Comparison of ENCODE assay signal across 2 cellular contexts in the genomic region with DNA sequence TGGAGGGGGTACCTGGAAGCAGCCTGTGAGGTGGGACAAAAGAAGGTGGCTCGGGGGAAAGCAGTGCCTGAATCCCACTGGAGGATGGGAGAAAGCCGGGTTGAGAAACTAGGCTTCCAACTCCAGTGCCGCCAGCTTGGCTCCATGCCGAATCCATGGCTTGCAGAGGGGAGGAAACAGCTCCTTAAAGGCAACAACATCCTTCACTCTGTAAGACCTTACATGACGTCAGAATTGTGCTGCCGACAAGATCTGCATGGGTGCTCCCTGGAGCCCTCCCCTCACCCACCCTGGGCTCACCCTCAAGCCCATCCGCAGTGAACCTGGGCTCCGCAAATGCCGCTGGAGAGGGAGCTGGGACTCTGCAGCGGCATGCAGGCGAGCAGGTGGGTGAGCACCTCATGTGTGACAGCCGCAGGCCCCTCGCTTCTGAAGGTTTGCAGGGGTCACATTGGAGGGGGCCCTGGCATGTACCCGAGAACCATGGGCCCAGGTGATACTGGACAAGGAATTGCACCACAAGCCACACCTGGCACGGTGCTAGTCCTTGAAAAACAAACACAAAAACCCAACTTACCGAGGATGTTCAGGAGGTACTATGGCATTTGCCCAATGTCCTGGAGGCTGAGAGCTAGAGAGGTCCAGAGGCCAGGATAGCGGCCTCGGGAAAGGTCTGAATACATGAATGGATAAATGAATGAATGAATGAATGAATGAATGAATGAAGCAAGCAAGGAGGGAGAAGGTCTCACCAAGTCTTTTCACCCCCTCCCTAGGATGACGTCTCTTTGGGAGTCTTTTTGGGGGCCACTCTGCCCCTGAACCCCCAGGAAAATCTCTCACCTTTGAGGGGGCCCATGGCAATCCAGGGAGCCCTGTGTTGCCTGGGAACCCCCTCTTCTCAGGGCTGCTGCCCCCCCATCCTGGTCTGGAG.
A peak's percentile ranks its signal among the peaks of the same experiment; 100 is the strongest.
TF ChIP-seq lines count a peak whose summit lies in the region.

No MANE protein-coding gene starts in this region.

TF ChIP-seq in IMR-90, 13 proteins besides CTCF, POLR2A, EP300 and RAD21:
- TF ChIP-seq USF2 (IDR thresholded peaks at IDR 0.05; ENCODE audit: low read depth, low read length): no peak
- TF ChIP-seq, protein P1, sequence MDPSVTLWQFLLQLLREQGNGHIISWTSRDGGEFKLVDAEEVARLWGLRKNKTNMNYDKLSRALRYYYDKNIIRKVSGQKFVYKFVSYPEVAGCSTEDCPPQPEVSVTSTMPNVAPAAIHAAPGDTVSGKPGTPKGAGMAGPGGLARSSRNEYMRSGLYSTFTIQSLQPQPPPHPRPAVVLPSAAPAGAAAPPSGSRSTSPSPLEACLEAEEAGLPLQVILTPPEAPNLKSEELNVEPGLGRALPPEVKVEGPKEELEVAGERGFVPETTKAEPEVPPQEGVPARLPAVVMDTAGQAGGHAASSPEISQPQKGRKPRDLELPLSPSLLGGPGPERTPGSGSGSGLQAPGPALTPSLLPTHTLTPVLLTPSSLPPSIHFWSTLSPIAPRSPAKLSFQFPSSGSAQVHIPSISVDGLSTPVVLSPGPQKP (IDR thresholded peaks at IDR 0.05; ENCODE audit: borderline replicate concordance, low read depth, low read length): no peak
- TF ChIP-seq RFX5 (IDR thresholded peaks at IDR 0.05; ENCODE audit: low read depth, low read length): no peak
- TF ChIP-seq CHD1 (IDR thresholded peaks at IDR 0.05; ENCODE audit: low read depth, low read length): no peak
- TF ChIP-seq SMC3 (IDR thresholded peaks at IDR 0.05; ENCODE audit: low read depth, low read length): no peak
- no peak for TF ChIP-seq MAFK (IDR thresholded peaks at IDR 0.05; ENCODE audit: low read depth, low read length)
- TF ChIP-seq NFE2L2 (IDR thresholded peaks at IDR 0.05; ENCODE audit: low read depth, low read length): no peak
- no peak for TF ChIP-seq RCOR1 (IDR thresholded peaks at IDR 0.05; ENCODE audit: insufficient replicate concordance, low read length)
- no peak for TF ChIP-seq MXI1 (IDR thresholded peaks at IDR 0.05; ENCODE audit: borderline replicate concordance, low read depth, low read length)
- TF ChIP-seq BHLHE40 (IDR thresholded peaks at IDR 0.05; ENCODE audit: low read depth, low read length): no peak
- TF ChIP-seq MAZ (IDR thresholded peaks at IDR 0.05; ENCODE audit: borderline replicate concordance, low read depth, low read length): no peak
- no peak for TF ChIP-seq CEBPB (IDR thresholded peaks at IDR 0.05; ENCODE audit: low read depth, low read length)
- TF ChIP-seq FOS (IDR thresholded peaks at IDR 0.05; ENCODE audit: low read depth, low read length): no peak
TF ChIP-seq in IMR-90: peak in this region for 0.

TF ChIP-seq in GM12878, 131 proteins besides CTCF, POLR2A, EP300 and RAD21:
- no peak for TF ChIP-seq ZBED1 (IDR thresholded peaks at IDR 0.05; ENCODE audit: borderline replicate concordance)
- TF ChIP-seq ZNF24 (IDR thresholded peaks at IDR 0.05): peak; percentile 86
